Comparison of ENCODE assay signal across 31 cellular contexts in genomic region chrY:2868035-2868607, GRCh38. TPM values are rescaled to one million over a fixed set of nuclear protein-coding genes. Genes with fewer than 3 reads are reported as not detected.
"Had no signal": no experiment of that assay in that cellular context is flagged by ENCODE, and none has a peak within 500 bp of the region (broad histone marks: within the 10 kb centered on the region; RNA-seq: fewer than 3 reads in every experiment).

No MANE protein-coding gene starts in this region.

- DNase-seq: activated CD4-positive, alpha-beta memory T cell treated with anti-CD3 and anti-CD28 coated beads, Interleukin-2, amount 10 ng/mL, durations not matched to agents 7 days and 5 days; activated CD4-positive, alpha-beta T cell treated with anti-CD3 and anti-CD28 coated beads for 1 hour; activated CD4-positive, alpha-beta T cell treated with anti-CD3 and anti-CD28 coated beads for 48 hours; activated CD4-positive, CD25-positive, alpha-beta regulatory T cell; activated gamma-delta T cell treated with Interleukin-2 at 50 U/mL for 16 hours; activated naive CD4-positive, alpha-beta T cell treated with anti-CD3 and anti-CD28 coated beads, Interleukin-2, amount 50 U/mL, for 16 hours; activated T-cell treated with anti-CD3 and anti-CD28 coated beads, Interleukin-2, amount 50 U/mL, for 24 hours; brain microvascular endothelial cell; central memory CD4-positive, alpha-beta T cell; Kasumi-1; KG1; MG63; NCI-H1048; NCI-H1105 treated with DMSO at 0.1 percent for 48 hours; NCI-H1436; NCI-H1694; NCI-H1930; NCI-H2081 treated with DMSO at 0.1 percent for 48 hours; NCI-H345; NCI-H524 treated with DMSO at 0.1 percent for 48 hours; PC-3; Peyer's patch; RPMI8226; SIG-M5; T-cell; T1000; WERI-Rb-1 had no signal

- H3K27ac Mint-ChIP-seq: activated CD4-positive, alpha-beta memory T cell treated with anti-CD3 and anti-CD28 coated beads, Interleukin-2, amount 10 ng/mL, durations not matched to agents 7 days and 5 days; activated T-cell treated with anti-CD3 and anti-CD28 coated beads, Interleukin-2, amount 50 U/mL, for 24 hours; activated T-helper 1 cell treated with anti-CD3 and anti-CD28 coated beads, Interleukin-12 subunit alpha, Interleukin-12 subunit beta, Interleukin-2, Interleukin-4 antibody, amounts not matched to agents 30 ng/mL and 10 ng/mL and 1 ng/mL, durations not matched to agents 14 hours and 24 hours and 36 hours; T-cell had no signal

- H3K27me3 Mint-ChIP-seq: activated CD4-positive, alpha-beta memory T cell treated with anti-CD3 and anti-CD28 coated beads, Interleukin-2, amount 10 ng/mL, durations not matched to agents 7 days and 5 days; activated T-cell treated with anti-CD3 and anti-CD28 coated beads, Interleukin-2, amount 50 U/mL, for 24 hours; T-cell had no signal

- H3K4me3 Mint-ChIP-seq: activated CD4-positive, alpha-beta memory T cell treated with anti-CD3 and anti-CD28 coated beads, Interleukin-2, amount 10 ng/mL, durations not matched to agents 7 days and 5 days; activated T-cell treated with anti-CD3 and anti-CD28 coated beads, Interleukin-2, amount 50 U/mL, for 24 hours; activated T-helper 1 cell treated with anti-CD3 and anti-CD28 coated beads, Interleukin-12 subunit alpha, Interleukin-12 subunit beta, Interleukin-2, Interleukin-4 antibody, amounts not matched to agents 30 ng/mL and 10 ng/mL and 1 ng/mL, durations not matched to agents 14 hours and 24 hours and 36 hours; T-cell had no signal

- H3K27me3 ChIP-seq: brain microvascular endothelial cell, MG63, Peyer's patch had no signal

- H3K9me3 ChIP-seq: Peyer's patch had no signal

- ATAC-seq: PC-3, SK-N-SH treated with all-trans-retinoic acid at 6 μM for 48 hours, T-cell had no signal

- H3K36me3 ChIP-seq: brain microvascular endothelial cell, WERI-Rb-1 had no signal

- H3K4me1 ChIP-seq: Peyer's patch had no signal

- H3K9me3 Mint-ChIP-seq: activated T-cell treated with anti-CD3 and anti-CD28 coated beads, Interleukin-2, amount 50 U/mL, for 24 hours had no signal

- H3K27ac ChIP-seq: brain microvascular endothelial cell, Peyer's patch, WERI-Rb-1 had no signal

- H3K4me3 ChIP-seq: MG63, Peyer's patch had no signal

RNA-seq across cellular contexts. Expression of gene RPS4Y1, which starts 26.7 kb away (rescaled TPM):
- total RNA-seq: chondrocyte, PC-3, SK-MEL-5 had no signal
